Comparison of ENCODE assay signal across 37 cellular contexts in genomic region chr13:32993109-32993508, GRCh38.
"Had no signal": no experiment of that assay in that cellular context is flagged by ENCODE, and none has a peak within 500 bp of the region (broad histone marks: within the 10 kb centered on the region; RNA-seq: fewer than 3 reads in every experiment).

No MANE protein-coding gene starts in this region.

- DNase-seq: activated B cell treated with CpG ODN at 0.5 μM for 24 hours; activated CD4-positive, alpha-beta memory T cell treated with anti-CD3 and anti-CD28 coated beads for 36 hours; activated CD4-positive, alpha-beta T cell treated with anti-CD3 and anti-CD28 coated beads for 4 hours; activated CD4-positive, alpha-beta T cell treated with anti-CD3 and anti-CD28 coated beads, Interleukin-2, amount 10 ng/mL, durations not matched to agents 24 days and 14 days; activated CD4-positive, alpha-beta T cell treated with anti-CD3 and anti-CD28 coated beads, Interleukin-2, amount 50 U/mL, for 1 hour; activated CD4-positive, alpha-beta T cell treated with anti-CD3 and anti-CD28 coated beads, Interleukin-2, amount 50 U/mL, for 4 hours; activated CD4-positive, CD25-positive, alpha-beta regulatory T cell treated with anti-CD3 and anti-CD28 coated beads, Interleukin-2, amount 50 U/mL, for 72 hours; activated CD8-positive, alpha-beta memory T cell treated with anti-CD3 and anti-CD28 coated beads, Interleukin-2, amount 50 U/mL, for 4 hours; activated CD8-positive, alpha-beta T cell treated with anti-CD3 and anti-CD28 coated beads for 36 hours; activated effector memory CD4-positive, alpha-beta T cell treated with anti-CD3 and anti-CD28 coated beads, Interleukin-2, amount 50 U/mL, for 16 hours; activated gamma-delta T cell treated with Interleukin-2 at 50 U/mL for 16 hours; activated naive CD4-positive, alpha-beta T cell; activated naive CD4-positive, alpha-beta T cell treated with anti-CD3 and anti-CD28 coated beads for 36 hours; activated naive CD4-positive, alpha-beta T cell treated with anti-CD3 and anti-CD28 coated beads, Interleukin-2, amount 50 U/mL, for 16 hours; activated naive CD8-positive, alpha-beta T cell treated with anti-CD3 and anti-CD28 coated beads for 36 hours; activated T-cell treated with anti-CD3 and anti-CD28 coated beads for 4 hours; activated T-cell treated with anti-CD3 and anti-CD28 coated beads, Interleukin-2, amount 50 U/mL, for 1 hour; activated T-cell treated with anti-CD3 and anti-CD28 coated beads, Interleukin-2, amount 50 U/mL, for 4 hours; activated T-cell treated with anti-CD3 and anti-CD28 coated beads, Interleukin-2, amount 50 U/mL, for 72 hours; adrenal gland; amniotic stem cell; aorta; body of pancreas; brain microvascular endothelial cell; central memory CD4-positive, alpha-beta T cell; T-helper 1 cell; T-helper 2 cell; T-helper 9 cell had no signal

- H3K27me3 ChIP-seq: adrenal gland, body of pancreas, brain microvascular endothelial cell, breast epithelium had no signal

- H3K27ac Mint-ChIP-seq: activated B cell treated with CpG ODN at 0.5 μM for 24 hours; activated CD4-positive, alpha-beta memory T cell treated with anti-CD3 and anti-CD28 coated beads for 36 hours; activated CD4-positive, alpha-beta T cell treated with anti-CD3 and anti-CD28 coated beads, Interleukin-2, amount 10 ng/mL, durations not matched to agents 24 days and 14 days; activated CD8-positive, alpha-beta T cell treated with anti-CD3 and anti-CD28 coated beads for 36 hours; activated naive CD4-positive, alpha-beta T cell treated with anti-CD3 and anti-CD28 coated beads for 36 hours; activated naive CD4-positive, alpha-beta T cell treated with anti-CD3 and anti-CD28 coated beads, Interleukin-2, amount 50 U/mL, for 72 hours; activated naive CD8-positive, alpha-beta T cell treated with anti-CD3 and anti-CD28 coated beads for 36 hours; activated T-cell treated with anti-CD3 and anti-CD28 coated beads, Interleukin-2, amount 50 U/mL, for 72 hours; activated T-helper 1 cell treated with anti-CD3 and anti-CD28 coated beads, Interleukin-12 subunit alpha, Interleukin-12 subunit beta, Interleukin-2, Interleukin-4 antibody, amounts not matched to agents 30 ng/mL and 10 ng/mL and 1 ng/mL, durations not matched to agents 14 hours and 24 hours and 36 hours; activated T-helper 17 cell treated with anti-CD3 and anti-CD28 coated beads, Interleukin-2, amount 50 U/mL, for 72 hours; T-helper 1 cell treated with Interleukin-12 subunit alpha and Interleukin-12 subunit beta and Interleukin-4 antibody, amounts not matched to agents 30 μg/mL and 1 μg/mL, for 36 hours; T-helper 2 cell treated with Interferon-gamma antibody and Interleukin-4, amounts not matched to agents 5 μg/mL and 100 μg/mL, for 36 hours had no signal

- H3K4me1 Mint-ChIP-seq: activated T-helper 17 cell treated with anti-CD3 and anti-CD28 coated beads, Interleukin-2, amount 50 U/mL, for 72 hours had no signal

- H3K9me3 Mint-ChIP-seq: activated B cell treated with CpG ODN at 0.5 μM for 24 hours; activated CD4-positive, alpha-beta memory T cell treated with anti-CD3 and anti-CD28 coated beads for 36 hours; activated CD4-positive, alpha-beta T cell treated with anti-CD3 and anti-CD28 coated beads, Interleukin-2, amount 10 ng/mL, durations not matched to agents 24 days and 14 days; activated CD8-positive, alpha-beta T cell treated with anti-CD3 and anti-CD28 coated beads for 36 hours; activated naive CD4-positive, alpha-beta T cell treated with anti-CD3 and anti-CD28 coated beads for 36 hours; activated naive CD4-positive, alpha-beta T cell treated with anti-CD3 and anti-CD28 coated beads, Interleukin-2, amount 50 U/mL, for 72 hours; activated naive CD8-positive, alpha-beta T cell treated with anti-CD3 and anti-CD28 coated beads for 36 hours; activated T-cell treated with anti-CD3 and anti-CD28 coated beads, Interleukin-2, amount 50 U/mL, for 4 hours; activated T-cell treated with anti-CD3 and anti-CD28 coated beads, Interleukin-2, amount 50 U/mL, for 72 hours; activated T-helper 1 cell treated with anti-CD3 and anti-CD28 coated beads, Interleukin-12 subunit alpha, Interleukin-12 subunit beta, Interleukin-2, Interleukin-4 antibody, amounts not matched to agents 30 ng/mL and 10 ng/mL and 1 ng/mL, durations not matched to agents 14 hours and 24 hours and 36 hours; activated T-helper 17 cell treated with anti-CD3 and anti-CD28 coated beads, Interleukin-2, amount 50 U/mL, for 72 hours; T-helper 1 cell treated with Interleukin-12 subunit alpha and Interleukin-12 subunit beta and Interleukin-4 antibody, amounts not matched to agents 30 μg/mL and 1 μg/mL, for 36 hours; T-helper 2 cell treated with Interferon-gamma antibody and Interleukin-4, amounts not matched to agents 5 μg/mL and 100 μg/mL, for 36 hours had no signal

- H3K36me3 ChIP-seq: adrenal gland, brain microvascular endothelial cell, breast epithelium had no signal

- ATAC-seq: activated CD8-positive, alpha-beta T cell treated with anti-CD3 and anti-CD28 coated beads for 36 hours; activated naive CD4-positive, alpha-beta T cell treated with anti-CD3 and anti-CD28 coated beads, Interleukin-2, amount 50 U/mL, for 72 hours; activated T-cell treated with anti-CD3 and anti-CD28 coated beads, Interleukin-2, amount 50 U/mL, for 4 hours; activated T-cell treated with anti-CD3 and anti-CD28 coated beads, Interleukin-2, amount 50 U/mL, for 72 hours; activated T-helper 17 cell treated with anti-CD3 and anti-CD28 coated beads, Interleukin-2, amount 50 U/mL, for 72 hours; body of pancreas had no signal

- H3K4me1 ChIP-seq: adrenal gland, body of pancreas, breast epithelium had no signal

- H3K4me3 ChIP-seq: adrenal gland, body of pancreas, breast epithelium had no signal

- FAIRE-seq: astrocyte, TTC549 had no signal

- H3K9me3 ChIP-seq: adrenal gland, body of pancreas, breast epithelium had no signal

- H3K36me3 Mint-ChIP-seq: activated CD4-positive, alpha-beta memory T cell treated with anti-CD3 and anti-CD28 coated beads for 36 hours; activated naive CD4-positive, alpha-beta T cell treated with anti-CD3 and anti-CD28 coated beads, Interleukin-2, amount 50 U/mL, for 72 hours; activated naive CD8-positive, alpha-beta T cell treated with anti-CD3 and anti-CD28 coated beads for 36 hours had no signal

- H3K4me3 Mint-ChIP-seq: activated B cell treated with CpG ODN at 0.5 μM for 24 hours; activated CD4-positive, alpha-beta memory T cell treated with anti-CD3 and anti-CD28 coated beads for 36 hours; activated CD4-positive, alpha-beta T cell treated with anti-CD3 and anti-CD28 coated beads, Interleukin-2, amount 10 ng/mL, durations not matched to agents 24 days and 14 days; activated CD8-positive, alpha-beta T cell treated with anti-CD3 and anti-CD28 coated beads for 36 hours; activated naive CD4-positive, alpha-beta T cell treated with anti-CD3 and anti-CD28 coated beads for 36 hours; activated naive CD8-positive, alpha-beta T cell treated with anti-CD3 and anti-CD28 coated beads for 36 hours; activated T-cell treated with anti-CD3 and anti-CD28 coated beads, Interleukin-2, amount 50 U/mL, for 4 hours; activated T-cell treated with anti-CD3 and anti-CD28 coated beads, Interleukin-2, amount 50 U/mL, for 72 hours; activated T-helper 1 cell treated with anti-CD3 and anti-CD28 coated beads, Interleukin-12 subunit alpha, Interleukin-12 subunit beta, Interleukin-2, Interleukin-4 antibody, amounts not matched to agents 30 ng/mL and 10 ng/mL and 1 ng/mL, durations not matched to agents 14 hours and 24 hours and 36 hours; activated T-helper 17 cell treated with anti-CD3 and anti-CD28 coated beads, Interleukin-2, amount 50 U/mL, for 72 hours; T-helper 1 cell treated with Interleukin-12 subunit alpha and Interleukin-12 subunit beta and Interleukin-4 antibody, amounts not matched to agents 30 μg/mL and 1 μg/mL, for 36 hours; T-helper 2 cell treated with Interferon-gamma antibody and Interleukin-4, amounts not matched to agents 5 μg/mL and 100 μg/mL, for 36 hours had no signal

- H3K27ac ChIP-seq: adrenal gland, body of pancreas, brain microvascular endothelial cell, breast epithelium, VCaP had no signal
